22 cellular contexts compared by ENCODE assay signal in genomic region chr19:35297922-35298321, GRCh38. TPM values are rescaled to one million over a fixed set of nuclear protein-coding genes. Genes with fewer than 3 reads are reported as not detected.
"Had no signal": no experiment of that assay in that cellular context is flagged by ENCODE, and none has a peak within 500 bp of the region (broad histone marks: within the 10 kb centered on the region; RNA-seq: fewer than 3 reads in every experiment).

No MANE protein-coding gene starts in this region.

- H3K27me3 ChIP-seq: testis had no signal

- H3K4me1 ChIP-seq: gastrocnemius medialis, lower lobe of right lung, parathyroid adenoma, testis, upper lobe of right lung had no signal

- H2AFZ ChIP-seq: parathyroid adenoma had no signal

- H3K4me3 ChIP-seq: gastrocnemius medialis, lower lobe of right lung, spleen, testis, upper lobe of right lung had no signal

- H3K79me2 ChIP-seq: parathyroid adenoma had no signal

- H3K9ac ChIP-seq: parathyroid adenoma had no signal

- H3K27ac ChIP-seq: gastrocnemius medialis, lower lobe of right lung, parathyroid adenoma, spleen, testis, upper lobe of right lung had no signal

- FAIRE-seq: keratinocyte had no signal

- ATAC-seq: activated CD4-positive, alpha-beta T cell treated with anti-CD3 and anti-CD28 coated beads for 36 hours; activated T-helper 17 cell treated with anti-CD3 and anti-CD28 coated beads, Interleukin-2, amount 50 U/mL, for 72 hours; esophagus mucosa; gastrocnemius medialis; lower lobe of right lung; natural killer cell; stimulated activated memory B cell treated with anti-CD40 and anti-IgM and Interleukin-4, amounts not matched to agents 10 μg/mL and 1 μg/mL and 100 μg/mL, for 72 hours; upper lobe of right lung; WTC11 had no signal

- DNase-seq: activated CD4-positive, alpha-beta memory T cell treated with anti-CD3 and anti-CD28 coated beads for 36 hours; activated CD4-positive, alpha-beta T cell treated with anti-CD3 and anti-CD28 coated beads for 36 hours; activated naive CD4-positive, alpha-beta T cell; activated naive CD8-positive, alpha-beta T cell treated with anti-CD3 and anti-CD28 coated beads for 36 hours; activated T-cell treated with anti-CD3 and anti-CD28 coated beads, Interleukin-2, amount 50 U/mL, for 1 hour; amniotic stem cell; effector CD8-positive, alpha-beta T cell; gastrocnemius medialis; head of caudate nucleus; lower lobe of right lung; natural killer cell; spleen; stimulated activated CD4-positive, alpha-beta T cell treated with anti-CD3 and anti-CD28 coated beads, Interleukin-4, amount 100 ng/mL, for 4 hours; testis; upper lobe of right lung had no signal

- H3K36me3 ChIP-seq: gastrocnemius medialis, lower lobe of right lung, spleen, upper lobe of right lung had no signal

- H3K9me3 ChIP-seq: gastrocnemius medialis, lower lobe of right lung, spleen, testis, upper lobe of right lung had no signal

RNA-seq across cellular contexts. Expression of gene MAG, which starts 6.0 kb away (rescaled TPM):
- total RNA-seq: esophagus mucosa, lower lobe of right lung, natural killer cell, upper lobe of right lung had no signal
- polyA plus RNA-seq: keratinocyte had no signal

RNA-seq across cellular contexts. Expression of gene HAMP, which starts 15.6 kb away (rescaled TPM):
- total RNA-seq: activated CD4-positive, alpha-beta memory T cell treated with anti-CD3 and anti-CD28 coated beads for 36 hours; cerebellum; esophagus mucosa; gastrocnemius medialis; lower lobe of right lung; testis had no signal
- polyA plus RNA-seq: keratinocyte had no signal

RNA-seq across cellular contexts. Expression of gene CD22, which starts 31.1 kb away (rescaled TPM):
- total RNA-seq: cerebellum had no signal
